ENCODE assay signal across 1 cellular context in genomic region chr14:55780156-55780946, GRCh38.
TF ChIP-seq lines count a peak whose summit lies in the region.

No MANE protein-coding gene starts in this region.

TF ChIP-seq in IMR-90, 13 proteins besides CTCF, POLR2A, EP300 and RAD21 (continued from another document):
- no peak for TF ChIP-seq BHLHE40 (IDR thresholded peaks at IDR 0.05; ENCODE audit: low read depth, low read length)
